In the genomic region with DNA sequence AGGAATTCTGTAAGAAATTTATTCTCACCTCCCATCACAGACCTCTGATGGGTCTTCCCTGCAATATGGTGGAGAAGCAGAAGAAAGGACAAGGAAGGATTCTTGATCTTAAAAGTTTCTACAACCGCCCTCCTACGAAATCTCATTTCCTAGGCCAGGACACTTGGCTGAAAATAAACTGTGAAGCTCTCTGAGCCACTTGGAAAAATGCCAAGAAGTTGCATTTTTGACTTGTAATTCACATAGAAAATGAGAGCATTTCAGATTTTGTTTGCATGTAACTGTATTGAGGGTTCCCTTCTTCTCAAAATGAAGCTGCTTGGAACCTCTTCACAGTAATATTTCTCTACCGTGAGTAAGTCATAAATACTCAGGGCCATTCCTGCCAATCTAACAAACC, we compare ENCODE assay signal across 18 cellular contexts.
"Had no signal": no experiment of that assay in that cellular context is flagged by ENCODE, and none has a peak within 500 bp of the region (broad histone marks: within the 10 kb centered on the region; RNA-seq: fewer than 3 reads in every experiment).

No MANE protein-coding gene starts in this region.

- H3K27ac ChIP-seq: breast epithelium, dorsolateral prefrontal cortex, gastroesophageal sphincter, left ventricle myocardium inferior, neural progenitor cell, ovary, tibial artery, vagina had no signal

- H3K9ac ChIP-seq: neural progenitor cell had no signal

- FAIRE-seq: kidney, TTC549 had no signal

- H2AFZ ChIP-seq: neural progenitor cell had no signal

- H3K36me3 ChIP-seq: breast epithelium, gastroesophageal sphincter, left ventricle myocardium inferior, neural progenitor cell, ovary, tibial artery, vagina had no signal

- DNase-seq: activated B cell treated with CpG ODN at 0.5 μM for 24 hours; activated CD4-positive, alpha-beta T cell treated with anti-CD3 and anti-CD28 coated beads, Interleukin-2, amount 10 ng/mL, durations not matched to agents 24 days and 14 days; activated effector memory CD4-positive, alpha-beta T cell treated with Interleukin-2 at 50 U/mL for 16 hours; dorsolateral prefrontal cortex; kidney; left ventricle myocardium inferior; ovary; stimulated activated CD4-positive, alpha-beta T cell treated with anti-CD3 and anti-CD28 coated beads, Interleukin-15, amount 100 ng/mL, for 24 hours; stimulated activated CD4-positive, alpha-beta T cell treated with anti-CD3 and anti-CD28 coated beads, Interleukin-4, amount 100 ng/mL, for 24 hours; T-helper 17 cell; tibial artery had no signal

- H3K4me3 ChIP-seq: breast epithelium, dorsolateral prefrontal cortex, gastroesophageal sphincter, left ventricle myocardium inferior, neural progenitor cell, ovary, tibial artery, vagina had no signal

- H3K4me2 ChIP-seq: neural progenitor cell had no signal

- H3K4me1 ChIP-seq: breast epithelium, gastroesophageal sphincter, neural progenitor cell, vagina had no signal

- H3K9me3 ChIP-seq: breast epithelium, gastroesophageal sphincter, left ventricle myocardium inferior, ovary, tibial artery, vagina had no signal

- H3K27me3 ChIP-seq: breast epithelium, gastroesophageal sphincter, neural progenitor cell, ovary, tibial artery, vagina had no signal

- ATAC-seq: activated naive CD4-positive, alpha-beta T cell treated with anti-CD3 and anti-CD28 coated beads, Interleukin-2, amount 50 U/mL, for 72 hours; esophagus mucosa; gastroesophageal sphincter; T-helper 17 cell had no signal
